ENCODE assay signal across 32 cellular contexts in genomic region chr1:226440512-226440911, GRCh38. TPM values are rescaled to one million over a fixed set of nuclear protein-coding genes. Genes with fewer than 3 reads are reported as not detected.
A peak's percentile ranks its signal among the peaks of the same experiment; 100 is the strongest.
DNase-seq lines count a peak whose midpoint lies in the region; ATAC-seq, FAIRE-seq and TF ChIP-seq lines count a peak whose summit lies in the region.
"Had no signal": no experiment of that assay in that cellular context is flagged by ENCODE, and none has a peak within 500 bp of the region (broad histone marks: within the 10 kb centered on the region; RNA-seq: fewer than 3 reads in every experiment).

No MANE protein-coding gene starts in this region.

- ATAC-seq in WTC11 = no peak
- ATAC-seq: A549; CD8-positive, alpha-beta T cell had no signal

- peaks cover 3% of the 10 kb centered on the region for H3K36me3 Mint-ChIP-seq in WTC11
- H3K36me3 Mint-ChIP-seq: CD14-positive monocyte; CD4-positive, alpha-beta memory T cell; CD4-positive, CD25-positive, alpha-beta regulatory T cell; CD8-positive, alpha-beta memory T cell; CD8-positive, alpha-beta T cell had no signal

- no peak for TF ChIP-seq CTCF in HEK293 (tag by site-specific recombination; IDR thresholded peaks at IDR 0.05)
- TF ChIP-seq CTCF in WTC11 (IDR thresholded peaks at IDR 0.05) = no peak
- TF ChIP-seq CTCF in right atrium auricular region (IDR thresholded peaks at IDR 0.05) = no peak
- TF ChIP-seq CTCF in D721Med (IDR thresholded peaks at IDR 0.05; ENCODE audit: insufficient read depth, missing control alignments) = no peak

- no peak for FAIRE-seq in D721Med (lab: Jason Lieb, UNC)
- FAIRE-seq: A204.1, A549 had no signal

- no peaks in the 10 kb centered on the region for H3K9me3 ChIP-seq in HEK293 (ENCODE audit: control insufficient read depth, insufficient read depth, low read depth, low read length)
- no peaks in the 10 kb centered on the region for H3K9me3 ChIP-seq in right atrium auricular region
- H3K9me3 ChIP-seq: A549; BE2C; BLaER1; BLaER1 treated with 17β-estradiol and CSF1 and Interleukin-3, amounts not matched to agents 10 nM and 100 nM; Caco-2 had no signal

- H3K4me1 ChIP-seq in HEK293 (ENCODE audit: control insufficient read depth, insufficient read depth, low read length) = no peaks in the 10 kb centered on the region
- no peaks in the 10 kb centered on the region for H3K4me1 ChIP-seq in right atrium auricular region
- H3K4me1 ChIP-seq: A549, BE2C, Caco-2 had no signal

- DNase-seq in WTC11 (ENCODE audit: low spot score) (no peak), right atrium auricular region (ENCODE audit: low spot score) (no peak), D721Med (ENCODE audit: insufficient read length, low spot score) (no peak)
- DNase-seq: 8988T; ACHN; AML-193; BE2C; C1 segment of cervical spinal cord; Caco-2; Calu3; CD4-positive, alpha-beta memory T cell; CD4-positive, alpha-beta T cell; CD4-positive, CD25-positive, alpha-beta regulatory T cell; CD8-positive, alpha-beta memory T cell; CD8-positive, alpha-beta T cell; COR-L47; DMS 273 treated with DMSO at 0.1 percent for 48 hours; DMS153; DMS53; DMS79; DMS79 treated with DMSO at 0.1 percent for 48 hours; DND-41; EL had no signal

- H3K27ac ChIP-seq in HEK293 (ENCODE audit: extremely low read depth, low read depth, low read length) = no peak overlapping the region
- no peak overlapping the region for H3K27ac ChIP-seq in right atrium auricular region
- H3K27ac ChIP-seq: 22Rv1; A549; BLaER1; BLaER1 treated with 17β-estradiol and CSF1 and Interleukin-3, amounts not matched to agents 10 nM and 100 nM; C4-2B had no signal

- no peaks in the 10 kb centered on the region for H3K27me3 ChIP-seq in right atrium auricular region
- H3K27me3 ChIP-seq: BLaER1; BLaER1 treated with 17β-estradiol and CSF1 and Interleukin-3, amounts not matched to agents 10 nM and 100 nM had no signal

- H3K9me3 Mint-ChIP-seq in WTC11 = peaks cover 23% of the 10 kb centered on the region
- H3K9me3 Mint-ChIP-seq: CD4-positive, alpha-beta T cell; CD4-positive, CD25-positive, alpha-beta regulatory T cell; CD8-positive, alpha-beta memory T cell; CD8-positive, alpha-beta T cell had no signal

- H3K4me3 ChIP-seq in HEK293 (ENCODE audit: low read depth, low read length) (no peak overlapping the region), right atrium auricular region (no peak overlapping the region)
- H3K4me3 ChIP-seq: A549; BLaER1; BLaER1 treated with 17β-estradiol and CSF1 and Interleukin-3, amounts not matched to agents 10 nM and 100 nM had no signal

- peaks cover 31% of the 10 kb centered on the region for H3K4me1 Mint-ChIP-seq in WTC11

- H3K27me3 Mint-ChIP-seq in WTC11 (ENCODE audit: low read depth) = 0 out of 2 replicates have a peak, but pooled peaks cover 4% of the 10 kb centered on the region
- H3K27me3 Mint-ChIP-seq: B cell; CD4-positive, alpha-beta memory T cell; CD4-positive, alpha-beta T cell had no signal

- no peak overlapping the region; the same call in 1 of the 2 replicates for H3K27ac Mint-ChIP-seq in WTC11
- H3K27ac Mint-ChIP-seq: B cell; CD14-positive monocyte; CD4-positive, alpha-beta T cell; CD8-positive, alpha-beta memory T cell; CD8-positive, alpha-beta T cell had no signal

- POLR2A ChIA-PET in HEK293 (lab: Yijun Ruan, JAX) = no interaction called here
- POLR2A ChIA-PET in WTC11 (lab: Charles Lee) = no interaction called here

- CTCF ChIA-PET in HEK293 (lab: Yijun Ruan, JAX) = interaction anchor here (0.8 to 1.9 kb wide), 2 partner anchors 16 to 32 kb away, joined by 3 to 5 read pairs; partner anchors contain the start of gene PARP1
- CTCF ChIA-PET in WTC11 (lab: Charles Lee) = interaction anchor here (1.0 to 1.1 kb wide), 2 partner anchors 21 to 32 kb away, joined by 3 to 4 read pairs; partner anchors contain the start of gene PARP1

- no peaks in the 10 kb centered on the region for H3K36me3 ChIP-seq in HEK293 (ENCODE audit: control insufficient read depth in 2 of 2, insufficient read depth in 1 of 2, low read length in 2 of 2)
- no peaks in the 10 kb centered on the region for H3K36me3 ChIP-seq in right atrium auricular region
- H3K36me3 ChIP-seq: BE2C; BLaER1; BLaER1 treated with 17β-estradiol and CSF1 and Interleukin-3, amounts not matched to agents 10 nM and 100 nM had no signal

- H3K4me3 Mint-ChIP-seq in WTC11 = no peak overlapping the region
- H3K4me3 Mint-ChIP-seq: B cell; CD14-positive monocyte; CD4-positive, alpha-beta memory T cell; CD4-positive, alpha-beta T cell; CD4-positive, CD25-positive, alpha-beta regulatory T cell; CD8-positive, alpha-beta memory T cell; CD8-positive, alpha-beta T cell had no signal

TF ChIP-seq in HEK293, 187 proteins besides CTCF, POLR2A, EP300 and RAD21:
- TF ChIP-seq ZNF121 (tag by site-specific recombination; IDR thresholded peaks at IDR 0.05) (peak; percentile 61; the same call in 1 of the 2 replicates), ZNF433 (tag by site-specific recombination; IDR thresholded peaks at IDR 0.05; ENCODE audit: low read depth) (no peak)

TF ChIP-seq in WTC11, 78 proteins besides CTCF, POLR2A, EP300 and RAD21:
- TF ChIP-seq ETV6 (CRISPR knock-in tag; IDR thresholded peaks at IDR 0.05) (no peak), ZNF121 (CRISPR knock-in tag; IDR thresholded peaks at IDR 0.05) (peak; percentile 76; the same call in 1 of the 2 replicates)
TF ChIP-seq in WTC11: peak in this region for 1.

RNA-seq across cellular contexts. Expression of gene PARP1, which starts 32.6 kb away (rescaled TPM):
- total RNA-seq in WTC11 (2021) = 366 to 376 TPM (median 371 TPM) in 3 replicates
- total RNA-seq in right atrium auricular region = 10 to 100 TPM; 68.0 to 70.6 TPM

Comparison
In these comparisons a context has a peak if more than half of its experiments do, and no peak if none do; other contexts are left out.
1. Of the 8 proteins assayed by ChIP-seq in both HEK293 and WTC11: peak only in HEK293: none; only in WTC11: none; in both: ZNF121; in neither: 7.